ENCODE assay signal across 20 cellular contexts in genomic region chr5:5453131-5453530, GRCh38. TPM values are rescaled to one million over a fixed set of nuclear protein-coding genes. Genes with fewer than 3 reads are reported as not detected.
A peak's percentile ranks its signal among the peaks of the same experiment; 100 is the strongest.
DNase-seq lines count a peak whose midpoint lies in the region; ATAC-seq and TF ChIP-seq lines count a peak whose summit lies in the region.
"Had no signal": no experiment of that assay in that cellular context is flagged by ENCODE, and none has a peak within 500 bp of the region (broad histone marks: within the 10 kb centered on the region; RNA-seq: fewer than 3 reads in every experiment).

No MANE protein-coding gene starts in this region.

- 61% methylated on average over 3 of the region's 3 CpGs for WGBS in right cardiac atrium
- WGBS in thyroid gland, 2 donors = 90 to 91% methylated on average over 3 of the region's 3 CpGs

- H3K4me3 ChIP-seq in right cardiac atrium (ENCODE audit: low read length) = no peak overlapping the region
- H3K4me3 ChIP-seq in thyroid gland (replicated peaks in 1 of 3) = no peak overlapping the region
- H3K4me3 ChIP-seq: A549; BLaER1 treated with 17β-estradiol and CSF1 and Interleukin-3, amounts not matched to agents 10 nM and 100 nM had no signal

- H3K27ac ChIP-seq in right cardiac atrium (ENCODE audit: low read length) (no peak overlapping the region), thyroid gland (peak overlapping the region in 2 of 3 donors; percentile 4 to 60)
- H3K27ac ChIP-seq: 22Rv1; A549; BLaER1 treated with 17β-estradiol and CSF1 and Interleukin-3, amounts not matched to agents 10 nM and 100 nM; C4-2B had no signal

- ATAC-seq in right cardiac atrium = peak; percentile 28 to 70
- no peak for ATAC-seq in HG02610 (IDR thresholded peaks at IDR 0.05; ENCODE audit: unreplicated experiment)
- ATAC-seq: A549; CD8-positive, alpha-beta T cell had no signal

- H3K4me1 ChIP-seq in right cardiac atrium (ENCODE audit: control insufficient read depth, insufficient read depth, low read length) (no peaks in the 10 kb centered on the region), thyroid gland (peaks cover 0 to 10% of the 10 kb centered on the region in 2 donors)
- H3K4me1 ChIP-seq: A549; BLaER1 treated with 17β-estradiol and CSF1 and Interleukin-3, amounts not matched to agents 10 nM and 100 nM; Caco-2 had no signal

- H3K9me3 ChIP-seq in right cardiac atrium (ENCODE audit: control insufficient read depth, low read length) = no peaks in the 10 kb centered on the region
- no peaks in the 10 kb centered on the region for H3K9me3 ChIP-seq in thyroid gland
- H3K9me3 ChIP-seq: A549; BLaER1 treated with 17β-estradiol and CSF1 and Interleukin-3, amounts not matched to agents 10 nM and 100 nM; Caco-2 had no signal

- TF ChIP-seq POLR2A in thyroid gland (IDR thresholded peaks at IDR 0.05) = no peak

- peak overlapping the region; percentile 16 for H3K27ac Mint-ChIP-seq in mesothelial cell of epicardium
- H3K27ac Mint-ChIP-seq: B cell; CD4-positive, alpha-beta T cell; CD8-positive, alpha-beta T cell had no signal

- no peak for TF ChIP-seq CTCF in mesothelial cell of epicardium (IDR thresholded peaks at IDR 0.05; ENCODE audit: unreplicated experiment)
- TF ChIP-seq CTCF in thyroid gland (IDR thresholded peaks at IDR 0.05) = no peak

- no peaks in the 10 kb centered on the region for H3K27me3 ChIP-seq in right cardiac atrium (ENCODE audit: control insufficient read depth, insufficient read depth)
- no peaks in the 10 kb centered on the region for H3K27me3 ChIP-seq in thyroid gland
- H3K27me3 ChIP-seq: BLaER1 treated with 17β-estradiol and CSF1 and Interleukin-3, amounts not matched to agents 10 nM and 100 nM had no signal

- no peaks in the 10 kb centered on the region for H3K27me3 Mint-ChIP-seq in mesothelial cell of epicardium (ENCODE audit: low read depth)
- H3K27me3 Mint-ChIP-seq: B cell; CD4-positive, alpha-beta T cell had no signal

- no peak overlapping the region for H3K4me3 Mint-ChIP-seq in mesothelial cell of epicardium
- H3K4me3 Mint-ChIP-seq: B cell; CD4-positive, alpha-beta T cell; CD8-positive, alpha-beta T cell had no signal

- H3K36me3 Mint-ChIP-seq in mesothelial cell of epicardium = peaks cover 25% of the 10 kb centered on the region

- H3K36me3 ChIP-seq in thyroid gland = peaks cover 19 to 27% of the 10 kb centered on the region in 2 donors

- DNase-seq in NCI-H82 (lab: John Stamatoyannopoulos, UW) (peak; percentile 15), NCI-H82 treated with DMSO at 0.1 percent for 48 hours (lab: John Stamatoyannopoulos, UW; ENCODE audit: unreplicated experiment) (no peak), right cardiac atrium (no peak), cardiac septum (ENCODE audit: low spot score) (no peak), mesothelial cell of epicardium (ENCODE audit: low spot score in 2 of 2, unreplicated experiment in 2 of 2) (no peak), thyroid gland (no peak), epidermal melanocyte (ENCODE audit: insufficient read length, low spot score) (no peak)
- DNase-seq: AML-193; Caco-2; Calu3; CD4-positive, alpha-beta T cell; CD8-positive, alpha-beta T cell; DMS79 treated with DMSO at 0.1 percent for 48 hours; GF-D8 had no signal

- no peaks in the 10 kb centered on the region for H3K9me3 Mint-ChIP-seq in mesothelial cell of epicardium
- H3K9me3 Mint-ChIP-seq: CD4-positive, alpha-beta T cell; CD8-positive, alpha-beta T cell had no signal

- intact Hi-C loops in right cardiac atrium (cut with DNase I) (no loop called here), cardiac septum (cut with DNase I) (no loop called here), thyroid gland (cut with DNase I) (no loop called here)

- H3K4me1 Mint-ChIP-seq in mesothelial cell of epicardium = peaks cover 7% of the 10 kb centered on the region
- H3K4me1 Mint-ChIP-seq: B cell had no signal

RNA-seq across cellular contexts. Expression of gene ICE1, which starts 30.7 kb away (rescaled TPM):
- total RNA-seq in right cardiac atrium (10 to 100 TPM; 17.5 to 19.5 (median 18.7) TPM), cardiac septum (19.8 TPM), mesothelial cell of epicardium (36.7 to 37.9 TPM (median 37.4 TPM) in 3 replicates), thyroid gland (10 to 100 TPM; 36.7 to 71.8 (median 41.6) TPM)
- 5.6 TPM for polyA plus RNA-seq in right cardiac atrium
